In genomic region chr13:29707876-29708543, GRCh38 we compare ENCODE assay signal across 10 cellular contexts.
DNase-seq lines count a peak whose midpoint lies in the region; ATAC-seq, FAIRE-seq and TF ChIP-seq lines count a peak whose summit lies in the region.
"Had no signal": no experiment of that assay in that cellular context is flagged by ENCODE, and none has a peak within 500 bp of the region (broad histone marks: within the 10 kb centered on the region; RNA-seq: fewer than 3 reads in every experiment).

No MANE protein-coding gene starts in this region.

- H3K27me3 ChIP-seq in astrocyte (ENCODE audit: insufficient read depth, low read length), result no peaks in the 10 kb centered on the region

- no peak overlapping the region for H3K4me3 ChIP-seq in astrocyte (ENCODE audit: insufficient read depth, low read depth, low read length)

- H3K9me3 ChIP-seq in astrocyte (ENCODE audit: insufficient read depth, low read depth, low read length), result no peaks in the 10 kb centered on the region

- DNase-seq in DMS 273 (lab: John Stamatoyannopoulos, UW; ENCODE audit: unreplicated experiment) (peak; percentile 69), DMS 273 treated with DMSO at 0.1 percent for 48 hours (lab: John Stamatoyannopoulos, UW) (no peak), HUDEP-2 (lab: John Stamatoyannopoulos, UW; ENCODE audit: unreplicated experiment in 76 of 76) (peak in 62 of 76 experiments; percentile 1 to 70 (median 32)), T follicular helper cell (ENCODE audit: low read depth) (peak; percentile 24), astrocyte (ENCODE audit: low read depth) (no peak), iris pigment epithelial cell (ENCODE audit: low read depth) (peak; percentile 49)
- peak; percentile 11 to 14 for DNase-seq in stimulated activated CD8-positive, alpha-beta memory T cell treated with anti-CD3 and anti-CD28 coated beads, Interleukin-2, amount 100 ng/mL, for 48 hours (ENCODE audit: low read depth in 2 of 2)

- no peaks in the 10 kb centered on the region for H3K36me3 Mint-ChIP-seq in astrocyte (ENCODE audit: low read depth, unreplicated experiment)

- H3K36me3 ChIP-seq in astrocyte (ENCODE audit: insufficient read depth, low read length), result no peaks in the 10 kb centered on the region

- peaks cover 5% of the 10 kb centered on the region for H3K4me1 ChIP-seq in astrocyte (ENCODE audit: insufficient read depth, low read length)

- H3K9me3 Mint-ChIP-seq in astrocyte (ENCODE audit: unreplicated experiment), result peaks cover 9% of the 10 kb centered on the region

- no peak overlapping the region for H3K27ac ChIP-seq in astrocyte (ENCODE audit: low read depth, low read length)

- H3K4me1 Mint-ChIP-seq in astrocyte (ENCODE audit: low read depth, unreplicated experiment), result peaks cover 8% of the 10 kb centered on the region

- no peak overlapping the region for H2AFZ ChIP-seq in astrocyte (ENCODE audit: low read depth, low read length)

- H3K9ac ChIP-seq in astrocyte (ENCODE audit: low read length), result no peak overlapping the region

- FAIRE-seq in astrocyte (lab: Jason Lieb, UNC), result no peak
- FAIRE-seq: A204.1, colon had no signal

- peak; percentile 61 for TF ChIP-seq CTCF in astrocyte (IDR thresholded peaks at IDR 0.05; ENCODE audit: insufficient read depth, low read depth, low read length)

- H3K79me2 ChIP-seq in astrocyte (ENCODE audit: insufficient read depth, low read length), result no peaks in the 10 kb centered on the region

- ATAC-seq in HG02610 (IDR thresholded peaks at IDR 0.05; ENCODE audit: unreplicated experiment), result no peak

- no peak overlapping the region for H3K27ac Mint-ChIP-seq in astrocyte (ENCODE audit: unreplicated experiment)

- H3K4me2 ChIP-seq in astrocyte (ENCODE audit: low read length), result no peak overlapping the region

- H4K20me1 ChIP-seq in astrocyte (ENCODE audit: insufficient read depth, low read length), result no peaks in the 10 kb centered on the region

- H3K4me3 Mint-ChIP-seq in astrocyte (ENCODE audit: unreplicated experiment), result no peak overlapping the region

- H3K27me3 Mint-ChIP-seq in astrocyte (ENCODE audit: low read depth, unreplicated experiment), result peaks cover 23% of the 10 kb centered on the region

Comparison
In these comparisons a context has a peak if more than half of its experiments do, and no peak if none do; other contexts are left out.
1. DNase-seq: peak in DMS 273 (single experiment), HUDEP-2 (62 of 76), T follicular helper cell (single experiment), iris pigment epithelial cell (single experiment) and stimulated activated CD8-positive, alpha-beta memory T cell treated with anti-CD3 and anti-CD28 coated beads, Interleukin-2, amount 100 ng/mL, for 48 hours (2 of 2); none in DMS 273 treated with DMSO at 0.1 percent for 48 hours (single experiment) and astrocyte (single experiment).